Comparison of ENCODE assay signal across 9 cellular contexts in genomic region chr1:220732621-220733020, GRCh38. TPM values are rescaled to one million over a fixed set of nuclear protein-coding genes. Genes with fewer than 3 reads are reported as not detected.
DNase-seq lines count a peak whose midpoint lies in the region; ATAC-seq, FAIRE-seq and TF ChIP-seq lines count a peak whose summit lies in the region.
"Had no signal": no experiment of that assay in that cellular context is flagged by ENCODE, and none has a peak within 500 bp of the region (broad histone marks: within the 10 kb centered on the region; RNA-seq: fewer than 3 reads in every experiment).

No MANE protein-coding gene starts in this region.

- CTCF ChIA-PET in SK-N-SH (lab: Yijun Ruan, JAX), result interaction anchor here (0.6 to 2.8 kb wide), 45 partner anchors 9 to 619 kb away, joined by 3 to 31 read pairs (median 5); partner anchors contain the start of gene MTARC2

- H3K4me3 ChIP-seq in SK-N-SH (ENCODE audit: low read depth in 2 of 2, low read length in 1 of 2) (no peak overlapping the region), SJSA1 (no peak overlapping the region), kidney (ENCODE audit: low read length in 2 of 2) (peak overlapping the region; percentile 51 to 54), tibial nerve (peak overlapping the region in 2 of 4 donors; percentile 7 to 38)

- H3K79me2 ChIP-seq in SK-N-SH (ENCODE audit: insufficient read depth), result no peaks in the 10 kb centered on the region

- DNase-seq in SK-N-SH (no peak), SJSA1 (ENCODE audit: low read depth in 1 of 2, low spot score in 2 of 2) (no peak), kidney (no peak), tibial nerve (ENCODE audit: low spot score in 2 of 2) (no peak), globus pallidus (ENCODE audit: low spot score) (no peak), D721Med (ENCODE audit: insufficient read length, low spot score) (no peak)

- WGBS in SK-N-SH (ENCODE audit: low lambda C conversion rate), result 96% methylated on average over 7 of the region's 7 CpGs
- 55 to 76% methylated on average over 7 of the region's 7 CpGs for WGBS in tibial nerve, 2 donors

- H2AFZ ChIP-seq in SK-N-SH (ENCODE audit: low read depth), result peak overlapping the region; percentile 93

- no peaks in the 10 kb centered on the region for H3K36me3 ChIP-seq in SK-N-SH (replicated peaks in 1 of 2; ENCODE audit: control insufficient read depth in 1 of 2, insufficient read depth in 2 of 2, low read length in 1 of 2)
- H3K36me3 ChIP-seq in SJSA1, result no peaks in the 10 kb centered on the region
- no peaks in the 10 kb centered on the region for H3K36me3 ChIP-seq in kidney (ENCODE audit: control insufficient read depth in 1 of 2, insufficient read depth in 2 of 2, low read length in 2 of 2)
- no peaks in the 10 kb centered on the region for H3K36me3 ChIP-seq in tibial nerve

- ATAC-seq in SK-N-SH treated with all-trans-retinoic acid at 6 μM for 48 hours, result no peak
- ATAC-seq in HG03571 (IDR thresholded peaks at IDR 0.05; ENCODE audit: unreplicated experiment), result no peak

- no peak for TF ChIP-seq EP300 in SK-N-SH (IDR thresholded peaks at IDR 0.05; ENCODE audit: borderline replicate concordance in 1 of 2, low read depth in 1 of 2, low read length in 1 of 2)
- no peak for TF ChIP-seq EP300 in tibial nerve (IDR thresholded peaks at IDR 0.05)

- H3K9ac ChIP-seq in SK-N-SH (no peak overlapping the region), kidney (ENCODE audit: low read length in 2 of 2) (peak overlapping the region; percentile 14 to 17)

- FAIRE-seq in kidney (lab: Jason Lieb, UNC), result no peak
- FAIRE-seq in D721Med (lab: Jason Lieb, UNC), result no peak

- intact Hi-C loops in kidney (cut with DNase I), result no loop called here

- H3K4me2 ChIP-seq in SK-N-SH, result no peak overlapping the region

- POLR2A ChIA-PET in SK-N-SH (lab: Yijun Ruan, JAX), result interaction anchor here (1.1 kb wide), 1 partner anchor 15 kb away, joined by 3 read pairs; the partner anchor contains the start of gene MTARC2

- TF ChIP-seq RAD21 in SK-N-SH (IDR thresholded peaks at IDR 0.05; ENCODE audit: low read length), result no peak

- TF ChIP-seq CTCF in SK-N-SH (IDR thresholded peaks at IDR 0.05) (no peak), kidney (IDR thresholded peaks at IDR 0.05; ENCODE audit: borderline replicate concordance, extremely low read depth, insufficient read depth) (no peak), tibial nerve (IDR thresholded peaks at IDR 0.05) (no peak), D721Med (IDR thresholded peaks at IDR 0.05; ENCODE audit: insufficient read depth, missing control alignments) (no peak)

- H3K9me3 ChIP-seq in SK-N-SH, result no peaks in the 10 kb centered on the region
- no peaks in the 10 kb centered on the region for H3K9me3 ChIP-seq in SJSA1 (replicated peaks)
- no peaks in the 10 kb centered on the region for H3K9me3 ChIP-seq in kidney (ENCODE audit: control insufficient read depth in 1 of 2, low read length in 2 of 2)
- H3K9me3 ChIP-seq in tibial nerve, result no peaks in the 10 kb centered on the region

- H3K4me1 ChIP-seq in SK-N-SH (ENCODE audit: control insufficient read depth in 1 of 2, insufficient read depth in 2 of 2, low read depth in 1 of 2, low read length in 1 of 2) (peaks cover 5 to 15% of the 10 kb centered on the region in 2 experiments; a peak in 3 of 4 replicates), SJSA1 (replicated peaks) (peaks cover 30% of the 10 kb centered on the region), kidney (ENCODE audit: control insufficient read depth in 1 of 2, insufficient read depth in 1 of 2, low read depth in 1 of 2, low read length in 2 of 2) (peaks cover 7 to 13% of the 10 kb centered on the region in 2 donors), tibial nerve (peaks cover 0 to 19% (median 2%) of the 10 kb centered on the region in 4 donors)

- H4K20me1 ChIP-seq in SK-N-SH (ENCODE audit: insufficient read depth), result no peaks in the 10 kb centered on the region

- H3K27ac ChIP-seq in SK-N-SH (ENCODE audit: low read depth in 2 of 2, low read length in 1 of 2) (no peak overlapping the region), SJSA1 (peak overlapping the region; percentile 91), kidney (ENCODE audit: low read depth in 2 of 2, low read length in 2 of 2) (peak overlapping the region; percentile 26 to 80), tibial nerve (peak overlapping the region; percentile 2 to 81 (median 48))

- H3K27me3 ChIP-seq in SK-N-SH (ENCODE audit: insufficient read depth) (no peaks in the 10 kb centered on the region), SJSA1 (replicated peaks) (no peaks in the 10 kb centered on the region), tibial nerve (no peaks in the 10 kb centered on the region)

- H3F3A ChIP-seq in SK-N-SH (replicated peaks; ENCODE audit: insufficient read depth), result peaks cover 13% of the 10 kb centered on the region

- no peak for TF ChIP-seq POLR2A in tibial nerve (IDR thresholded peaks at IDR 0.05)

- H3K9me2 ChIP-seq in SK-N-SH, result no peaks in the 10 kb centered on the region

TF ChIP-seq in SK-N-SH, 30 proteins besides CTCF, POLR2A, EP300 and RAD21 (continues in another document):
- TF ChIP-seq NRF1 (IDR thresholded peaks at IDR 0.05; ENCODE audit: low read depth, low read length) (no peak), FOSL2 (IDR thresholded peaks at IDR 0.05; ENCODE audit: borderline replicate concordance, low read depth) (no peak), RFX5 (IDR thresholded peaks at IDR 0.05; ENCODE audit: low read length) (no peak), MXI1 (IDR thresholded peaks at IDR 0.05; ENCODE audit: low read depth, low read length) (no peak), RXRA (IDR thresholded peaks at IDR 0.05; ENCODE audit: borderline replicate concordance, low read depth) (no peak), TEAD4 (IDR thresholded peaks at IDR 0.05; ENCODE audit: borderline replicate concordance, insufficient read depth) (no peak), NFIC (IDR thresholded peaks at IDR 0.05; ENCODE audit: borderline replicate concordance) (no peak), ELF1 (IDR thresholded peaks at IDR 0.05) (no peak)
- TF ChIP-seq, protein P1, sequence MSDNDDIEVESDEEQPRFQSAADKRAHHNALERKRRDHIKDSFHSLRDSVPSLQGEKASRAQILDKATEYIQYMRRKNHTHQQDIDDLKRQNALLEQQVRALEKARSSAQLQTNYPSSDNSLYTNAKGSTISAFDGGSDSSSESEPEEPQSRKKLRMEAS (IDR thresholded peaks at IDR 0.05; ENCODE audit: low read depth), result no peak

TF ChIP-seq in SK-N-SH treated with all-trans-retinoic acid at 6 μM for 48 hours, 23 proteins besides CTCF, POLR2A, EP300 and RAD21:
- no peak for TF ChIP-seq TSHZ2 (CRISPR knock-in tag; IDR thresholded peaks at IDR 0.05)
- TF ChIP-seq, protein P2, sequence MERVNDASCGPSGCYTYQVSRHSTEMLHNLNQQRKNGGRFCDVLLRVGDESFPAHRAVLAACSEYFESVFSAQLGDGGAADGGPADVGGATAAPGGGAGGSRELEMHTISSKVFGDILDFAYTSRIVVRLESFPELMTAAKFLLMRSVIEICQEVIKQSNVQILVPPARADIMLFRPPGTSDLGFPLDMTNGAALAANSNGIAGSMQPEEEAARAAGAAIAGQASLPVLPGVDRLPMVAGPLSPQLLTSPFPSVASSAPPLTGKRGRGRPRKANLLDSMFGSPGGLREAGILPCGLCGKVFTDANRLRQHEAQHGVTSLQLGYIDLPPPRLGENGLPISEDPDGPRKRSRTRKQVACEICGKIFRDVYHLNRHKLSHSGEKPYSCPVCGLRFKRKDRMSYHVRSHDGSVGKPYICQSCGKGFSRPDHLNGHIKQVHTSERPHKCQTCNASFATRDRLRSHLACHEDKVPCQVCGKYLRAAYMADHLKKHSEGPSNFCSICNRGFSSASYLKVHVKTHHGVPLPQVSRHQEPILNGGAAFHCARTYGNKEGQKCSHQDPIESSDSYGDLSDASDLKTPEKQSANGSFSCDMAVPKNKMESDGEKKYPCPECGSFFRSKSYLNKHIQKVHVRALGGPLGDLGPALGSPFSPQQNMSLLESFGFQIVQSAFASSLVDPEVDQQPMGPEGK (CRISPR knock-in tag; IDR thresholded peaks at IDR 0.05; ENCODE audit: borderline replicate concordance), result no peak

RNA-seq across cellular contexts. Expression of gene MTARC2, which starts 15.5 kb away (rescaled TPM):
- polyA plus RNA-seq in SK-N-SH (2012; rRNA removed) (6.0 and 6.1 TPM in 2 replicates), kidney (ENCODE audit: insufficient read depth, low read depth, low replicate concordance) (95.2 TPM)
- 4.2 and 4.4 TPM in 2 replicates for polyA plus RNA-seq in SK-N-SH (2012; cell fraction: cytosol; rRNA removed)
- polyA plus RNA-seq in SK-N-SH (2012; cell fraction: nucleus; rRNA removed), result 19.4 and 19.6 TPM in 2 replicates
- 9.5 and 10.1 TPM in 2 replicates for total RNA-seq in SJSA1 (2014; rRNA removed; shearing (Covaris generic))
- total RNA-seq in kidney (28.6 TPM), tibial nerve (10 to 100 TPM; 24.3 to 40.5 (median 31.9) TPM)

RNA-seq across cellular contexts. Expression of gene C1orf115, which starts 42.5 kb away (rescaled TPM):
- 4.0 and 4.2 TPM in 2 replicates for polyA plus RNA-seq in SK-N-SH (2012; rRNA removed)
- polyA plus RNA-seq in SK-N-SH (2012; cell fraction: cytosol; rRNA removed), result 3.8 and 4.9 TPM in 2 replicates
- 1.8 and 2.1 TPM in 2 replicates for polyA plus RNA-seq in SK-N-SH (2012; cell fraction: nucleus; rRNA removed)
- total RNA-seq in SJSA1 (2014; rRNA removed; shearing (Covaris generic)), result 2.5 and 3.6 TPM in 2 replicates
- total RNA-seq in kidney, result 29.0 TPM
- 53.8 TPM for polyA plus RNA-seq in kidney (ENCODE audit: insufficient read depth, low read depth, low replicate concordance)
- total RNA-seq in tibial nerve, result 10 to 100 TPM; 21.2 to 34.3 (median 28.8) TPM
- total RNA-seq: myocyte had no signal

RNA-seq across cellular contexts. Expression of gene MTARC1, which starts 54.1 kb away (rescaled TPM):
- polyA plus RNA-seq in SK-N-SH (2012; rRNA removed), result 5.4 and 6.1 TPM in 2 replicates
- polyA plus RNA-seq in SK-N-SH (2012; cell fraction: cytosol; rRNA removed), result 6.3 and 9.4 TPM in 2 replicates
- 2.6 and 4.3 TPM in 2 replicates for polyA plus RNA-seq in SK-N-SH (2012; cell fraction: nucleus; rRNA removed)
- total RNA-seq in SJSA1 (2014; rRNA removed; shearing (Covaris generic)), result not detected in 2 replicates
- 11.0 TPM for total RNA-seq in kidney
- 6.8 TPM for polyA plus RNA-seq in kidney (ENCODE audit: insufficient read depth, low read depth, low replicate concordance)
- 10 to 100 TPM; 32.2 to 81.8 (median 36.5) TPM for total RNA-seq in tibial nerve

Comparison
In these comparisons a context has a peak if more than half of its experiments do, and no peak if none do; other contexts are left out.
1. H3K27ac ChIP-seq: peak in SJSA1 (single experiment), kidney (2 of 2) and tibial nerve (4 of 4); none in SK-N-SH (0 of 2).
2. H3K4me3 ChIP-seq: peak in kidney (2 of 2); none in SK-N-SH (0 of 2) and SJSA1 (single experiment).
3. RNA of gene MTARC1, which starts 54.1 kb away (total RNA-seq): 32.2 to 81.8 TPM in tibial nerve and 11.0 TPM in kidney (single experiment); not detected in SJSA1; every median in the first group is over 10 times any median in the second.